In genomic region chr2:130339885-130340745, GRCh38 we compare ENCODE assay signal across 1 cellular context.
TF ChIP-seq lines count a peak whose summit lies in the region.

No MANE protein-coding gene starts in this region.

TF ChIP-seq in K562, 482 proteins besides CTCF, POLR2A, EP300 and RAD21 (continued from another document):
- TF ChIP-seq, protein P1, sequence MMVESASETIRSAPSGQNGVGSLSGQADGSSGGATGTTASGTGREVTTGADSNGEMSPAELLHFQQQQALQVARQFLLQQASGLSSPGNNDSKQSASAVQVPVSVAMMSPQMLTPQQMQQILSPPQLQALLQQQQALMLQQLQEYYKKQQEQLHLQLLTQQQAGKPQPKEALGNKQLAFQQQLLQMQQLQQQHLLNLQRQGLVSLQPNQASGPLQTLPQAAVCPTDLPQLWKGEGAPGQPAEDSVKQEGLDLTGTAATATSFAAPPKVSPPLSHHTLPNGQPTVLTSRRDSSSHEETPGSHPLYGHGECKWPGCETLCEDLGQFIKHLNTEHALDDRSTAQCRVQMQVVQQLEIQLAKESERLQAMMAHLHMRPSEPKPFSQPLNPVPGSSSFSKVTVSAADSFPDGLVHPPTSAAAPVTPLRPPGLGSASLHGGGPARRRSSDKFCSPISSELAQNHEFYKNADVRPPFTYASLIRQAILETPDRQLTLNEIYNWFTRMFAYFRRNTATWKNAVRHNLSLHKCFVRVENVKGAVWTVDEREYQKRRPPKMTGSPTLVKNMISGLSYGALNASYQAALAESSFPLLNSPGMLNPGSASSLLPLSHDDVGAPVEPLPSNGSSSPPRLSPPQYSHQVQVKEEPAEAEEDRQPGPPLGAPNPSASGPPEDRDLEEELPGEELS (CRISPR knock-in tag; IDR thresholded peaks at IDR 0.05; ENCODE audit: borderline replicate concordance): 0 out of 2 replicates have a peak, but pooled peaks have one; percentile 20
- TF ChIP-seq ZNF75A (CRISPR knock-in tag; IDR thresholded peaks at IDR 0.05) (no peak), ZNF311 (CRISPR knock-in tag; IDR thresholded peaks at IDR 0.05) (no peak), THRAP3 (IDR thresholded peaks at IDR 0.05; ENCODE audit: borderline replicate concordance) (no peak), MYC (IDR thresholded peaks at IDR 0.05; ENCODE audit: low read depth, low read length) (no peak), MYC (CRISPR knock-in tag; IDR thresholded peaks at IDR 0.05; ENCODE audit: borderline replicate concordance, low read depth) (no peak), SIN3A (IDR thresholded peaks at IDR 0.05; ENCODE audit: borderline replicate concordance in 2 of 2, control insufficient read depth in 1 of 2, low read depth in 2 of 2, low read length in 2 of 2) (peak in 1 of 2 experiments; percentile 22; a peak in 1 of 4 replicates), TRIM24 (IDR thresholded peaks at IDR 0.05) (peak; percentile 73 to 82; a peak in 3 of 4 replicates), ZEB2 (IDR thresholded peaks at IDR 0.05) (peak; percentile 96), PCBP2 (IDR thresholded peaks at IDR 0.05; ENCODE audit: low read depth, low read length, poor library complexity, severe bottlenecking) (no peak), YBX1 (IDR thresholded peaks at IDR 0.05) (no peak), ZSCAN32 (CRISPR knock-in tag; IDR thresholded peaks at IDR 0.05) (no peak), HDAC2 (IDR thresholded peaks at IDR 0.05) (peak; percentile 70; the same call in 1 of the 2 replicates), SIN3B (IDR thresholded peaks at IDR 0.05; ENCODE audit: low read depth) (no peak), ZBTB7A (IDR thresholded peaks at IDR 0.05; ENCODE audit: borderline replicate concordance, control insufficient read depth, low read depth, low read length) (peak; percentile 60; the same call in 1 of the 2 replicates), ZNF316 (IDR thresholded peaks at IDR 0.05) (peak; percentile 98), ZBTB26 (CRISPR knock-in tag; IDR thresholded peaks at IDR 0.05) (no peak), TEAD4 (IDR thresholded peaks at IDR 0.05; ENCODE audit: low read length) (peak; percentile 76), TEAD4 (CRISPR knock-in tag; IDR thresholded peaks at IDR 0.05; ENCODE audit: borderline replicate concordance) (no peak), CC2D1A (IDR thresholded peaks at IDR 0.05) (peak; percentile 79; the same call in 1 of the 2 replicates), USF2 (CRISPR knock-in tag; IDR thresholded peaks at IDR 0.05) (no peak), BHLHE40 (IDR thresholded peaks at IDR 0.05; ENCODE audit: low read length) (peak; percentile 29; the same call in 1 of the 2 replicates), TCF3 (CRISPR knock-in tag; IDR thresholded peaks at IDR 0.05) (peak; percentile 84), TEAD1 (CRISPR knock-in tag; IDR thresholded peaks at IDR 0.05) (peak in 1 of 2 experiments; percentile 41; a peak in 1 of 4 replicates)
- TF ChIP-seq, protein P2, sequence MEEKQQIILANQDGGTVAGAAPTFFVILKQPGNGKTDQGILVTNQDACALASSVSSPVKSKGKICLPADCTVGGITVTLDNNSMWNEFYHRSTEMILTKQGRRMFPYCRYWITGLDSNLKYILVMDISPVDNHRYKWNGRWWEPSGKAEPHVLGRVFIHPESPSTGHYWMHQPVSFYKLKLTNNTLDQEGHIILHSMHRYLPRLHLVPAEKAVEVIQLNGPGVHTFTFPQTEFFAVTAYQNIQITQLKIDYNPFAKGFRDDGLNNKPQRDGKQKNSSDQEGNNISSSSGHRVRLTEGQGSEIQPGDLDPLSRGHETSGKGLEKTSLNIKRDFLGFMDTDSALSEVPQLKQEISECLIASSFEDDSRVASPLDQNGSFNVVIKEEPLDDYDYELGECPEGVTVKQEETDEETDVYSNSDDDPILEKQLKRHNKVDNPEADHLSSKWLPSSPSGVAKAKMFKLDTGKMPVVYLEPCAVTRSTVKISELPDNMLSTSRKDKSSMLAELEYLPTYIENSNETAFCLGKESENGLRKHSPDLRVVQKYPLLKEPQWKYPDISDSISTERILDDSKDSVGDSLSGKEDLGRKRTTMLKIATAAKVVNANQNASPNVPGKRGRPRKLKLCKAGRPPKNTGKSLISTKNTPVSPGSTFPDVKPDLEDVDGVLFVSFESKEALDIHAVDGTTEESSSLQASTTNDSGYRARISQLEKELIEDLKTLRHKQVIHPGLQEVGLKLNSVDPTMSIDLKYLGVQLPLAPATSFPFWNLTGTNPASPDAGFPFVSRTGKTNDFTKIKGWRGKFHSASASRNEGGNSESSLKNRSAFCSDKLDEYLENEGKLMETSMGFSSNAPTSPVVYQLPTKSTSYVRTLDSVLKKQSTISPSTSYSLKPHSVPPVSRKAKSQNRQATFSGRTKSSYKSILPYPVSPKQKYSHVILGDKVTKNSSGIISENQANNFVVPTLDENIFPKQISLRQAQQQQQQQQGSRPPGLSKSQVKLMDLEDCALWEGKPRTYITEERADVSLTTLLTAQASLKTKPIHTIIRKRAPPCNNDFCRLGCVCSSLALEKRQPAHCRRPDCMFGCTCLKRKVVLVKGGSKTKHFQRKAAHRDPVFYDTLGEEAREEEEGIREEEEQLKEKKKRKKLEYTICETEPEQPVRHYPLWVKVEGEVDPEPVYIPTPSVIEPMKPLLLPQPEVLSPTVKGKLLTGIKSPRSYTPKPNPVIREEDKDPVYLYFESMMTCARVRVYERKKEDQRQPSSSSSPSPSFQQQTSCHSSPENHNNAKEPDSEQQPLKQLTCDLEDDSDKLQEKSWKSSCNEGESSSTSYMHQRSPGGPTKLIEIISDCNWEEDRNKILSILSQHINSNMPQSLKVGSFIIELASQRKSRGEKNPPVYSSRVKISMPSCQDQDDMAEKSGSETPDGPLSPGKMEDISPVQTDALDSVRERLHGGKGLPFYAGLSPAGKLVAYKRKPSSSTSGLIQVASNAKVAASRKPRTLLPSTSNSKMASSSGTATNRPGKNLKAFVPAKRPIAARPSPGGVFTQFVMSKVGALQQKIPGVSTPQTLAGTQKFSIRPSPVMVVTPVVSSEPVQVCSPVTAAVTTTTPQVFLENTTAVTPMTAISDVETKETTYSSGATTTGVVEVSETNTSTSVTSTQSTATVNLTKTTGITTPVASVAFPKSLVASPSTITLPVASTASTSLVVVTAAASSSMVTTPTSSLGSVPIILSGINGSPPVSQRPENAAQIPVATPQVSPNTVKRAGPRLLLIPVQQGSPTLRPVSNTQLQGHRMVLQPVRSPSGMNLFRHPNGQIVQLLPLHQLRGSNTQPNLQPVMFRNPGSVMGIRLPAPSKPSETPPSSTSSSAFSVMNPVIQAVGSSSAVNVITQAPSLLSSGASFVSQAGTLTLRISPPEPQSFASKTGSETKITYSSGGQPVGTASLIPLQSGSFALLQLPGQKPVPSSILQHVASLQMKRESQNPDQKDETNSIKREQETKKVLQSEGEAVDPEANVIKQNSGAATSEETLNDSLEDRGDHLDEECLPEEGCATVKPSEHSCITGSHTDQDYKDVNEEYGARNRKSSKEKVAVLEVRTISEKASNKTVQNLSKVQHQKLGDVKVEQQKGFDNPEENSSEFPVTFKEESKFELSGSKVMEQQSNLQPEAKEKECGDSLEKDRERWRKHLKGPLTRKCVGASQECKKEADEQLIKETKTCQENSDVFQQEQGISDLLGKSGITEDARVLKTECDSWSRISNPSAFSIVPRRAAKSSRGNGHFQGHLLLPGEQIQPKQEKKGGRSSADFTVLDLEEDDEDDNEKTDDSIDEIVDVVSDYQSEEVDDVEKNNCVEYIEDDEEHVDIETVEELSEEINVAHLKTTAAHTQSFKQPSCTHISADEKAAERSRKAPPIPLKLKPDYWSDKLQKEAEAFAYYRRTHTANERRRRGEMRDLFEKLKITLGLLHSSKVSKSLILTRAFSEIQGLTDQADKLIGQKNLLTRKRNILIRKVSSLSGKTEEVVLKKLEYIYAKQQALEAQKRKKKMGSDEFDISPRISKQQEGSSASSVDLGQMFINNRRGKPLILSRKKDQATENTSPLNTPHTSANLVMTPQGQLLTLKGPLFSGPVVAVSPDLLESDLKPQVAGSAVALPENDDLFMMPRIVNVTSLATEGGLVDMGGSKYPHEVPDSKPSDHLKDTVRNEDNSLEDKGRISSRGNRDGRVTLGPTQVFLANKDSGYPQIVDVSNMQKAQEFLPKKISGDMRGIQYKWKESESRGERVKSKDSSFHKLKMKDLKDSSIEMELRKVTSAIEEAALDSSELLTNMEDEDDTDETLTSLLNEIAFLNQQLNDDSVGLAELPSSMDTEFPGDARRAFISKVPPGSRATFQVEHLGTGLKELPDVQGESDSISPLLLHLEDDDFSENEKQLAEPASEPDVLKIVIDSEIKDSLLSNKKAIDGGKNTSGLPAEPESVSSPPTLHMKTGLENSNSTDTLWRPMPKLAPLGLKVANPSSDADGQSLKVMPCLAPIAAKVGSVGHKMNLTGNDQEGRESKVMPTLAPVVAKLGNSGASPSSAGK (IDR thresholded peaks at IDR 0.05): no peak; the same call in 1 of the 2 replicates
- TF ChIP-seq, protein P3, sequence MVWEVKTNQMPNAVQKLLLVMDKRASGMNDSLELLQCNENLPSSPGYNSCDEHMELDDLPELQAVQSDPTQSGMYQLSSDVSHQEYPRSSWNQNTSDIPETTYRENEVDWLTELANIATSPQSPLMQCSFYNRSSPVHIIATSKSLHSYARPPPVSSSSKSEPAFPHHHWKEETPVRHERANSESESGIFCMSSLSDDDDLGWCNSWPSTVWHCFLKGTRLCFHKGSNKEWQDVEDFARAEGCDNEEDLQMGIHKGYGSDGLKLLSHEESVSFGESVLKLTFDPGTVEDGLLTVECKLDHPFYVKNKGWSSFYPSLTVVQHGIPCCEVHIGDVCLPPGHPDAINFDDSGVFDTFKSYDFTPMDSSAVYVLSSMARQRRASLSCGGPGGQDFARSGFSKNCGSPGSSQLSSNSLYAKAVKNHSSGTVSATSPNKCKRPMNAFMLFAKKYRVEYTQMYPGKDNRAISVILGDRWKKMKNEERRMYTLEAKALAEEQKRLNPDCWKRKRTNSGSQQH (CRISPR knock-in tag; IDR thresholded peaks at IDR 0.05): no peak
